In genomic region chr5:40376566-40376965, GRCh38 we compare ENCODE assay signal across 17 cellular contexts.
DNase-seq lines count a peak whose midpoint lies in the region; ATAC-seq and TF ChIP-seq lines count a peak whose summit lies in the region.
"Had no signal": no experiment of that assay in that cellular context is flagged by ENCODE, and none has a peak within 500 bp of the region (broad histone marks: within the 10 kb centered on the region; RNA-seq: fewer than 3 reads in every experiment).

No MANE protein-coding gene starts in this region.

- ATAC-seq in GM18870 (IDR thresholded peaks at IDR 0.05; ENCODE audit: unreplicated experiment): peak; percentile 58
- peak; percentile 79 for ATAC-seq in GM21576 (IDR thresholded peaks at IDR 0.05; ENCODE audit: unreplicated experiment)
- peak; percentile 59 for ATAC-seq in HG03135 (IDR thresholded peaks at IDR 0.05; ENCODE audit: unreplicated experiment)
- ATAC-seq: gastrocnemius medialis, Panc1 had no signal

- peak; percentile 22 for DNase-seq in germinal center (ENCODE audit: low spot score)
- no peak for DNase-seq in activated CD4-positive, alpha-beta T cell treated with anti-CD3 and anti-CD28 coated beads, Interleukin-2, amount 50 U/mL, for 48 hours
- no peak for DNase-seq in activated CD8-positive, alpha-beta memory T cell treated with anti-CD3 and anti-CD28 coated beads for 24 hours
- DNase-seq in foreskin fibroblast: no peak
- no peak for DNase-seq in GM13977 (ENCODE audit: low spot score)
- DNase-seq: gastrocnemius medialis, HCEC 1CT, NCI-H2081 treated with DMSO at 0.1 percent for 48 hours, nephron progenitor cell, T-helper 2 cell had no signal

- TF ChIP-seq CTCF in foreskin fibroblast (IDR thresholded peaks at IDR 0.05; ENCODE audit: low read depth, low read length) (no peak), GM13977 (IDR thresholded peaks at IDR 0.05; ENCODE audit: extremely low read depth, insufficient read depth, missing control alignments) (no peak)

- no peak overlapping the region for H3K4me3 ChIP-seq in foreskin fibroblast (ENCODE audit: low read depth in 1 of 2, low read length in 2 of 2)
- H3K4me3 ChIP-seq: BLaER1 treated with 17β-estradiol and CSF1 and Interleukin-3, amounts not matched to agents 10 nM and 100 nM; gastrocnemius medialis; skin epidermis; vagina had no signal

- in situ Hi-C loops in GM13977 (cut with MboI; ENCODE audit: low pct_unique_long_range_greater_than_20kb, low sequenced_read_pairs, unreplicated experiment): no loop called here
